ENCODE assay signal across 21 cellular contexts in the genomic region with DNA sequence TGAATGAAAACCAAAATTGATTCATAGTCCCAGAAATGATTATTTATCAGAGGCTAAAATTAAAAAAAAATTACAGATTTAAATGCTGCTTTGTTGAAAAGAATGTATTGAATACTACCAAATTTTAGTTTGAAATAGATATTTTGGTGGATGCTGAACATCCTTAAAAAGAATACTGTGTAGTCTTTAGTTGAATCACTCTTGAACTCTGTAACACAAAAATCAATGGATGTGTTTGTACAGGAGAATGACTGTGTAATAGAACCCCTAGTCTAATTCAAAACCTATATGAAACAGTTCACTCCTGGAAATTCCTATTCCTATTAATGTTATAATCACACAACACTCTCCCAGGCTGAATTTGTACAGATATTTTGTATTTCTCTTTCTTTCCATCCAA. TPM values are rescaled to one million over a fixed set of nuclear protein-coding genes. Genes with fewer than 3 reads are reported as not detected.
"Had no signal": no experiment of that assay in that cellular context is flagged by ENCODE, and none has a peak within 500 bp of the region (broad histone marks: within the 10 kb centered on the region; RNA-seq: fewer than 3 reads in every experiment).

No MANE protein-coding gene starts in this region.

- H3K27me3 Mint-ChIP-seq: activated CD8-positive, alpha-beta memory T cell treated with anti-CD3 and anti-CD28 coated beads, Interleukin-2, amount 10 ng/mL, durations not matched to agents 7 days and 5 days; activated naive CD8-positive, alpha-beta T cell; activated T-cell treated with anti-CD3 and anti-CD28 coated beads, Interleukin-2, amount 50 U/mL, for 24 hours; stimulated activated memory B cell treated with anti-CD40 and anti-IgM and Interleukin-4, amounts not matched to agents 10 μg/mL and 1 μg/mL and 100 μg/mL, for 72 hours had no signal

- H3K4me1 ChIP-seq: prostate gland, spleen had no signal

- H3K27ac Mint-ChIP-seq: activated CD8-positive, alpha-beta memory T cell treated with anti-CD3 and anti-CD28 coated beads, Interleukin-2, amount 10 ng/mL, durations not matched to agents 7 days and 5 days; activated naive CD8-positive, alpha-beta T cell; activated T-cell treated with anti-CD3 and anti-CD28 coated beads, Interleukin-2, amount 50 U/mL, for 24 hours; natural killer cell; stimulated activated memory B cell treated with anti-CD40 and anti-IgM and Interleukin-4, amounts not matched to agents 10 μg/mL and 1 μg/mL and 100 μg/mL, for 72 hours had no signal

- H3K36me3 Mint-ChIP-seq: activated CD8-positive, alpha-beta memory T cell treated with anti-CD3 and anti-CD28 coated beads, Interleukin-2, amount 10 ng/mL, durations not matched to agents 7 days and 5 days; activated naive CD8-positive, alpha-beta T cell; natural killer cell; stimulated activated memory B cell treated with anti-CD40 and anti-IgM and Interleukin-4, amounts not matched to agents 10 μg/mL and 1 μg/mL and 100 μg/mL, for 72 hours had no signal

- H3K36me3 ChIP-seq: prostate gland, spleen had no signal

- ATAC-seq: activated CD8-positive, alpha-beta memory T cell treated with anti-CD3 and anti-CD28 coated beads, Interleukin-2, amount 10 ng/mL, durations not matched to agents 7 days and 5 days; natural killer cell; sciatic nerve; stimulated activated memory B cell treated with anti-CD40 and anti-IgM and Interleukin-4, amounts not matched to agents 10 μg/mL and 1 μg/mL and 100 μg/mL, for 72 hours had no signal

- H3K4me3 Mint-ChIP-seq: activated CD8-positive, alpha-beta memory T cell treated with anti-CD3 and anti-CD28 coated beads, Interleukin-2, amount 10 ng/mL, durations not matched to agents 7 days and 5 days; activated naive CD8-positive, alpha-beta T cell; activated T-cell treated with anti-CD3 and anti-CD28 coated beads, Interleukin-2, amount 50 U/mL, for 24 hours; natural killer cell; stimulated activated memory B cell treated with anti-CD40 and anti-IgM and Interleukin-4, amounts not matched to agents 10 μg/mL and 1 μg/mL and 100 μg/mL, for 72 hours had no signal

- DNase-seq: activated CD4-positive, alpha-beta T cell treated with anti-CD3 and anti-CD28 coated beads, Interleukin-2, amount 50 U/mL, for 48 hours; activated CD4-positive, CD25-positive, alpha-beta regulatory T cell treated with anti-CD3 and anti-CD28 coated beads, Interleukin-2, amount 50 U/mL, for 72 hours; activated CD8-positive, alpha-beta memory T cell treated with anti-CD3 and anti-CD28 coated beads, Interleukin-2, amount 10 ng/mL, durations not matched to agents 7 days and 5 days; activated effector memory CD4-positive, alpha-beta T cell treated with Interleukin-2 at 50 U/mL for 16 hours; activated T-cell treated with anti-CD3 and anti-CD28 coated beads, Interleukin-2, amount 50 U/mL, for 24 hours; cerebellar nuclear complex; hypothalamus; natural killer cell; nucleus accumbens; spleen; stimulated activated CD4-positive, alpha-beta T cell treated with anti-CD3 and anti-CD28 coated beads, Interleukin-1b, Interleukin-23, amount 100 ng/mL, for 48 hours; trophoblast cell had no signal

- H3K9me3 Mint-ChIP-seq: activated T-cell treated with anti-CD3 and anti-CD28 coated beads, Interleukin-2, amount 50 U/mL, for 24 hours; stimulated activated memory B cell treated with anti-CD40 and anti-IgM and Interleukin-4, amounts not matched to agents 10 μg/mL and 1 μg/mL and 100 μg/mL, for 72 hours had no signal

- H3K9me3 ChIP-seq: prostate gland, spleen had no signal

- H3K4me3 ChIP-seq: spleen had no signal

- H3K27ac ChIP-seq: spleen had no signal

- H3K27me3 ChIP-seq: spleen had no signal

- H3K4me1 Mint-ChIP-seq: activated CD8-positive, alpha-beta memory T cell treated with anti-CD3 and anti-CD28 coated beads, Interleukin-2, amount 10 ng/mL, durations not matched to agents 7 days and 5 days; natural killer cell; stimulated activated memory B cell treated with anti-CD40 and anti-IgM and Interleukin-4, amounts not matched to agents 10 μg/mL and 1 μg/mL and 100 μg/mL, for 72 hours had no signal

RNA-seq across cellular contexts. Expression of a gene that starts 1.5 kb away (rescaled TPM):
- total RNA-seq: activated CD8-positive, alpha-beta memory T cell treated with anti-CD3 and anti-CD28 coated beads, Interleukin-2, amount 10 ng/mL, durations not matched to agents 7 days and 5 days; dermis microvascular lymphatic vessel endothelial cell; glomerular endothelial cell; lung microvascular endothelial cell; mononuclear cell; natural killer cell; T-helper 2 cell treated with Interferon-gamma antibody and Interleukin-4, amounts not matched to agents 100 ng/mL and 5 ng/mL, for 36 hours had no signal
